In genomic region chr15:50112488-50113186, GRCh38 we compare ENCODE assay signal across 17 cellular contexts. TPM values are rescaled to one million over a fixed set of nuclear protein-coding genes. Genes with fewer than 3 reads are reported as not detected.
A peak's percentile ranks its signal among the peaks of the same experiment; 100 is the strongest.
DNase-seq lines count a peak whose midpoint lies in the region; ATAC-seq and TF ChIP-seq lines count a peak whose summit lies in the region.
"Had no signal": no experiment of that assay in that cellular context is flagged by ENCODE, and none has a peak within 500 bp of the region (broad histone marks: within the 10 kb centered on the region; RNA-seq: fewer than 3 reads in every experiment).

No MANE protein-coding gene starts in this region.

- CTCF ChIA-PET in activated CD4-positive, alpha-beta T cell treated with anti-CD3 and anti-CD28 coated beads for 36 hours (lab: Charles Lee) = interaction anchor here (0.5 to 0.9 kb wide), 3 partner anchors 22 to 701 kb away, joined by 3 to 4 read pairs (median 4); no protein-coding TSS in a partner anchor

- TF ChIP-seq CTCF in lower lobe of right lung (IDR thresholded peaks at IDR 0.05) = no peak
- no peak for TF ChIP-seq CTCF in osteocyte (IDR thresholded peaks at IDR 0.05)

- H3K36me3 ChIP-seq in lower lobe of right lung = no peaks in the 10 kb centered on the region
- H3K36me3 ChIP-seq: prostate gland had no signal

- peaks cover 15% of the 10 kb centered on the region for H3K4me1 ChIP-seq in lower lobe of right lung
- H3K4me1 ChIP-seq: prostate gland had no signal

- H3K9me3 ChIP-seq in lower lobe of right lung = no peaks in the 10 kb centered on the region
- H3K9me3 ChIP-seq: A549, prostate gland had no signal

- intact Hi-C loops in activated CD4-positive, alpha-beta T cell treated with anti-CD3 and anti-CD28 coated beads, Interleukin-2, amount 10 ng/mL, durations not matched to agents 24 days and 14 days (cut with micrococcal nuclease) = no loop called here
- intact Hi-C loops in activated CD4-positive, alpha-beta T cell treated with anti-CD3 and anti-CD28 coated beads for 36 hours (cut with DNase I, micrococcal nuclease) = loop anchor here in 1 of 2 experiments (1.0 kb wide), 1 partner anchor 8 kb away; no protein-coding TSS in a partner anchor
- intact Hi-C loops in activated T-helper 1 cell treated with anti-CD3 and anti-CD28 coated beads, Interleukin-12 subunit alpha, Interleukin-12 subunit beta, Interleukin-2, Interleukin-4 antibody, amounts not matched to agents 30 ng/mL and 10 ng/mL and 1 ng/mL, durations not matched to agents 14 hours and 24 hours and 36 hours (cut with micrococcal nuclease) = no loop called here
- intact Hi-C loops in lower lobe of right lung (cut with DNase I) (no loop called here), left colon (cut with DNase I, micrococcal nuclease) (no loop called here)

- H3K27ac ChIP-seq in lower lobe of right lung (peak overlapping the region; percentile 64), substantia nigra (ENCODE audit: low read depth, low read length, poor library complexity, severe bottlenecking) (peak overlapping the region; percentile 49)
- H3K27ac ChIP-seq: A549, prostate gland had no signal

- H3K4me3 ChIP-seq in lower lobe of right lung = peak overlapping the region; percentile 17
- H3K4me3 ChIP-seq: A549, prostate gland had no signal

- H3K27me3 ChIP-seq in lower lobe of right lung (ENCODE audit: low read depth) = no peaks in the 10 kb centered on the region

- POLR2A ChIA-PET in activated CD4-positive, alpha-beta T cell treated with anti-CD3 and anti-CD28 coated beads for 36 hours (lab: Charles Lee) = no interaction called here

- DNase-seq in activated CD4-positive, alpha-beta T cell treated with anti-CD3 and anti-CD28 coated beads, Interleukin-2, amount 10 ng/mL, durations not matched to agents 24 days and 14 days = no peak
- no peak for DNase-seq in activated CD4-positive, alpha-beta T cell treated with anti-CD3 and anti-CD28 coated beads for 36 hours
- no peak for DNase-seq in activated T-helper 1 cell treated with anti-CD3 and anti-CD28 coated beads, Interleukin-12 subunit alpha, Interleukin-12 subunit beta, Interleukin-2, Interleukin-4 antibody, amounts not matched to agents 30 ng/mL and 10 ng/mL and 1 ng/mL, durations not matched to agents 14 hours and 24 hours and 36 hours (ENCODE audit: low spot score)
- DNase-seq in lower lobe of right lung (no peak), substantia nigra (lab: John Stamatoyannopoulos, UW) (peak in 2 of 49 donors; percentile 12 to 39), left colon (no peak), osteocyte (ENCODE audit: extremely low spot score, unreplicated experiment) (no peak)
- DNase-seq: activated CD8-positive, alpha-beta memory T cell treated with anti-CD3 and anti-CD28 coated beads, Interleukin-2, amount 50 U/mL, for 4 hours; CD8-positive, alpha-beta memory T cell; foreskin melanocyte; HFFc6; NK-92 treated with Interleukin-12 subunit alpha and Interleukin-12 subunit beta, amount 100 ng/mL, for 24 hours had no signal

- H3K27ac Mint-ChIP-seq in activated CD4-positive, alpha-beta T cell treated with anti-CD3 and anti-CD28 coated beads, Interleukin-2, amount 10 ng/mL, durations not matched to agents 24 days and 14 days = peak overlapping the region; percentile 26
- no peak overlapping the region for H3K27ac Mint-ChIP-seq in activated CD4-positive, alpha-beta T cell treated with anti-CD3 and anti-CD28 coated beads for 36 hours
- peak overlapping the region; percentile 74 for H3K27ac Mint-ChIP-seq in activated T-helper 1 cell treated with anti-CD3 and anti-CD28 coated beads, Interleukin-12 subunit alpha, Interleukin-12 subunit beta, Interleukin-2, Interleukin-4 antibody, amounts not matched to agents 30 ng/mL and 10 ng/mL and 1 ng/mL, durations not matched to agents 14 hours and 24 hours and 36 hours
- no peak overlapping the region for H3K27ac Mint-ChIP-seq in osteocyte (ENCODE audit: unreplicated experiment)
- H3K27ac Mint-ChIP-seq: activated naive CD8-positive, alpha-beta T cell; CD8-positive, alpha-beta memory T cell; HFFc6 had no signal

- peak overlapping the region; percentile 1 for H3K4me3 Mint-ChIP-seq in activated CD4-positive, alpha-beta T cell treated with anti-CD3 and anti-CD28 coated beads, Interleukin-2, amount 10 ng/mL, durations not matched to agents 24 days and 14 days
- H3K4me3 Mint-ChIP-seq in activated CD4-positive, alpha-beta T cell treated with anti-CD3 and anti-CD28 coated beads for 36 hours = no peak overlapping the region
- peak overlapping the region; percentile 16 for H3K4me3 Mint-ChIP-seq in activated T-helper 1 cell treated with anti-CD3 and anti-CD28 coated beads, Interleukin-12 subunit alpha, Interleukin-12 subunit beta, Interleukin-2, Interleukin-4 antibody, amounts not matched to agents 30 ng/mL and 10 ng/mL and 1 ng/mL, durations not matched to agents 14 hours and 24 hours and 36 hours
- H3K4me3 Mint-ChIP-seq in osteocyte (ENCODE audit: unreplicated experiment) = no peak overlapping the region
- H3K4me3 Mint-ChIP-seq: activated naive CD8-positive, alpha-beta T cell; CD8-positive, alpha-beta memory T cell; HFFc6 had no signal

- peaks cover 67% of the 10 kb centered on the region for H3K4me1 Mint-ChIP-seq in activated CD4-positive, alpha-beta T cell treated with anti-CD3 and anti-CD28 coated beads, Interleukin-2, amount 10 ng/mL, durations not matched to agents 24 days and 14 days
- H3K4me1 Mint-ChIP-seq in activated CD4-positive, alpha-beta T cell treated with anti-CD3 and anti-CD28 coated beads for 36 hours = peaks cover 29% of the 10 kb centered on the region
- peaks cover 90% of the 10 kb centered on the region for H3K4me1 Mint-ChIP-seq in activated T-helper 1 cell treated with anti-CD3 and anti-CD28 coated beads, Interleukin-12 subunit alpha, Interleukin-12 subunit beta, Interleukin-2, Interleukin-4 antibody, amounts not matched to agents 30 ng/mL and 10 ng/mL and 1 ng/mL, durations not matched to agents 14 hours and 24 hours and 36 hours (ENCODE audit: low read depth)
- peaks cover 7% of the 10 kb centered on the region for H3K4me1 Mint-ChIP-seq in osteocyte (ENCODE audit: unreplicated experiment)

- ATAC-seq in activated CD4-positive, alpha-beta T cell treated with anti-CD3 and anti-CD28 coated beads for 36 hours = no peak
- ATAC-seq in lower lobe of right lung = peak; percentile 16 to 19
- ATAC-seq in left colon = no peak
- ATAC-seq in GM19035 (IDR thresholded peaks at IDR 0.05; ENCODE audit: unreplicated experiment) = no peak
- ATAC-seq: A549 had no signal

- peaks cover 34% of the 10 kb centered on the region for H3K36me3 Mint-ChIP-seq in activated CD4-positive, alpha-beta T cell treated with anti-CD3 and anti-CD28 coated beads, Interleukin-2, amount 10 ng/mL, durations not matched to agents 24 days and 14 days (ENCODE audit: low read depth)
- no peaks in the 10 kb centered on the region for H3K36me3 Mint-ChIP-seq in activated CD4-positive, alpha-beta T cell treated with anti-CD3 and anti-CD28 coated beads for 36 hours (ENCODE audit: low read depth)
- H3K36me3 Mint-ChIP-seq in activated T-helper 1 cell treated with anti-CD3 and anti-CD28 coated beads, Interleukin-12 subunit alpha, Interleukin-12 subunit beta, Interleukin-2, Interleukin-4 antibody, amounts not matched to agents 30 ng/mL and 10 ng/mL and 1 ng/mL, durations not matched to agents 14 hours and 24 hours and 36 hours (ENCODE audit: low read depth) = peaks cover 45% of the 10 kb centered on the region
- no peaks in the 10 kb centered on the region for H3K36me3 Mint-ChIP-seq in osteocyte (ENCODE audit: unreplicated experiment)

- peaks cover 5% of the 10 kb centered on the region for H3K9me3 Mint-ChIP-seq in activated CD4-positive, alpha-beta T cell treated with anti-CD3 and anti-CD28 coated beads, Interleukin-2, amount 10 ng/mL, durations not matched to agents 24 days and 14 days
- peaks cover 5% of the 10 kb centered on the region for H3K9me3 Mint-ChIP-seq in activated CD4-positive, alpha-beta T cell treated with anti-CD3 and anti-CD28 coated beads for 36 hours (ENCODE audit: low read depth)
- peaks cover 3% of the 10 kb centered on the region for H3K9me3 Mint-ChIP-seq in activated T-helper 1 cell treated with anti-CD3 and anti-CD28 coated beads, Interleukin-12 subunit alpha, Interleukin-12 subunit beta, Interleukin-2, Interleukin-4 antibody, amounts not matched to agents 30 ng/mL and 10 ng/mL and 1 ng/mL, durations not matched to agents 14 hours and 24 hours and 36 hours
- H3K9me3 Mint-ChIP-seq in osteocyte (ENCODE audit: unreplicated experiment) = peaks cover 4% of the 10 kb centered on the region
- H3K9me3 Mint-ChIP-seq: HFFc6 had no signal

- H3K27me3 Mint-ChIP-seq in activated CD4-positive, alpha-beta T cell treated with anti-CD3 and anti-CD28 coated beads, Interleukin-2, amount 10 ng/mL, durations not matched to agents 24 days and 14 days = no peaks in the 10 kb centered on the region
- H3K27me3 Mint-ChIP-seq in activated CD4-positive, alpha-beta T cell treated with anti-CD3 and anti-CD28 coated beads for 36 hours = peaks cover 8% of the 10 kb centered on the region
- no peaks in the 10 kb centered on the region for H3K27me3 Mint-ChIP-seq in activated T-helper 1 cell treated with anti-CD3 and anti-CD28 coated beads, Interleukin-12 subunit alpha, Interleukin-12 subunit beta, Interleukin-2, Interleukin-4 antibody, amounts not matched to agents 30 ng/mL and 10 ng/mL and 1 ng/mL, durations not matched to agents 14 hours and 24 hours and 36 hours (ENCODE audit: insufficient read depth)
- H3K27me3 Mint-ChIP-seq in osteocyte (ENCODE audit: unreplicated experiment) = peaks cover 33% of the 10 kb centered on the region

RNA-seq across cellular contexts. Expression of gene ATP8B4, which starts 6.4 kb away (rescaled TPM):
- 29.9 and 38.5 TPM in 2 replicates for total RNA-seq in activated CD4-positive, alpha-beta T cell treated with anti-CD3 and anti-CD28 coated beads, Interleukin-2, amount 10 ng/mL, durations not matched to agents 24 days and 14 days
- total RNA-seq in activated CD4-positive, alpha-beta T cell treated with anti-CD3 and anti-CD28 coated beads for 36 hours = 1 to 10 TPM; 5.0 to 5.1 TPM
- total RNA-seq in activated T-helper 1 cell treated with anti-CD3 and anti-CD28 coated beads, Interleukin-12 subunit alpha, Interleukin-12 subunit beta, Interleukin-2, Interleukin-4 antibody, amounts not matched to agents 30 ng/mL and 10 ng/mL and 1 ng/mL, durations not matched to agents 14 hours and 24 hours and 36 hours = 49.7 and 52.9 TPM in 2 replicates
- total RNA-seq in lower lobe of right lung (9.0 TPM), left colon (1 to 10 TPM; 1.9 to 5.9 TPM), osteocyte (not detected in 2 replicates)
- total RNA-seq: MCF 10A had no signal

Comparison
In these comparisons a context has a peak if more than half of its experiments do, and no peak if none do; other contexts are left out.
1. H3K27ac Mint-ChIP-seq: peak in activated CD4-positive, alpha-beta T cell treated with anti-CD3 and anti-CD28 coated beads, Interleukin-2, amount 10 ng/mL, durations not matched to agents 24 days and 14 days (single experiment) and activated T-helper 1 cell treated with anti-CD3 and anti-CD28 coated beads, Interleukin-12 subunit alpha, Interleukin-12 subunit beta, Interleukin-2, Interleukin-4 antibody, amounts not matched to agents 30 ng/mL and 10 ng/mL and 1 ng/mL, durations not matched to agents 14 hours and 24 hours and 36 hours (single experiment); none in activated CD4-positive, alpha-beta T cell treated with anti-CD3 and anti-CD28 coated beads for 36 hours (single experiment) and osteocyte (single experiment).
2. H3K4me3 Mint-ChIP-seq: peak in activated CD4-positive, alpha-beta T cell treated with anti-CD3 and anti-CD28 coated beads, Interleukin-2, amount 10 ng/mL, durations not matched to agents 24 days and 14 days (single experiment) and activated T-helper 1 cell treated with anti-CD3 and anti-CD28 coated beads, Interleukin-12 subunit alpha, Interleukin-12 subunit beta, Interleukin-2, Interleukin-4 antibody, amounts not matched to agents 30 ng/mL and 10 ng/mL and 1 ng/mL, durations not matched to agents 14 hours and 24 hours and 36 hours (single experiment); none in activated CD4-positive, alpha-beta T cell treated with anti-CD3 and anti-CD28 coated beads for 36 hours (single experiment) and osteocyte (single experiment).
3. ATAC-seq: peak in lower lobe of right lung (2 of 2); none in activated CD4-positive, alpha-beta T cell treated with anti-CD3 and anti-CD28 coated beads for 36 hours (single experiment), left colon (single experiment) and GM19035 (single experiment).